Comparison of ENCODE assay signal across 9 cellular contexts in genomic region chr16:56643080-56643778, GRCh38. TPM values are rescaled to one million over a fixed set of nuclear protein-coding genes. Genes with fewer than 3 reads are reported as not detected.
DNase-seq lines count a peak whose midpoint lies in the region; ATAC-seq and TF ChIP-seq lines count a peak whose summit lies in the region.
"Had no signal": no experiment of that assay in that cellular context is flagged by ENCODE, and none has a peak within 500 bp of the region (broad histone marks: within the 10 kb centered on the region; RNA-seq: fewer than 3 reads in every experiment).

No MANE protein-coding gene starts in this region.

- BruUV-seq in A673 (replicated peaks; lab: Mats Ljungman, UMichigan), result no TSS peak

- peak overlapping the region; percentile 17 for H3K4me3 ChIP-seq in A673 (ENCODE audit: low read depth, low read length, poor library complexity, severe bottlenecking)
- peak overlapping the region; percentile 6 to 38 (median 32) for H3K4me3 ChIP-seq in sigmoid colon

- DNase-seq in A673 (ENCODE audit: low spot score), result peak; percentile 37
- peak; percentile 82 to 89 for DNase-seq in NOMO-1 (lab: John Stamatoyannopoulos, UW; ENCODE audit: unreplicated experiment in 2 of 2)
- peak; percentile 57 for DNase-seq in activated gamma-delta T cell treated with anti-CD3 and anti-CD28 coated beads, Interleukin-2, amount 50 U/mL, for 16 hours (ENCODE audit: low read depth)
- peak; percentile 87 for DNase-seq in left cardiac atrium
- peak; percentile 82 for DNase-seq in sigmoid colon
- no peak for DNase-seq in NCI-H2227 treated with DMSO at 0.1 percent for 48 hours (lab: John Stamatoyannopoulos, UW)
- no peak for DNase-seq in superior temporal gyrus (ENCODE audit: extremely low spot score)

- H3K27ac ChIP-seq in A673 (ENCODE audit: low read depth, low read length, poor library complexity, severe bottlenecking), result no peak overlapping the region
- H3K27ac ChIP-seq in sigmoid colon, result peak overlapping the region in 2 of 4 donors; percentile 39 to 52

- TF ChIP-seq POLR2A in sigmoid colon (IDR thresholded peaks at IDR 0.05), result no peak

- peaks cover 37% of the 10 kb centered on the region for H3K27me3 ChIP-seq in A673 (replicated peaks; ENCODE audit: insufficient read depth, low read depth, low read length, poor library complexity)
- H3K27me3 ChIP-seq in sigmoid colon, result peaks cover 8 to 90% (median 35%) of the 10 kb centered on the region in 3 donors

- TF ChIP-seq EP300 in sigmoid colon (IDR thresholded peaks at IDR 0.05), result peak in 2 of 4 donors; percentile 18 to 64

- intact Hi-C loops in A673 (cut with micrococcal nuclease; ENCODE audit: unreplicated experiment), result no loop called here
- intact Hi-C loops in left cardiac atrium (cut with DNase I), result no loop called here
- intact Hi-C loops in sigmoid colon (cut with DNase I), result loop anchor here (5.0 kb wide), 1 partner anchor 36 kb away; the partner anchor contains the start of gene MT2A

- WGBS in sigmoid colon, 2 donors, result 2 to 6% methylated on average over 42 of the region's 42 CpGs

- H3K4me1 ChIP-seq in A673 (ENCODE audit: insufficient read depth, low read length, poor library complexity, severe bottlenecking), result no peaks in the 10 kb centered on the region
- peaks cover 0 to 21% (median 20%) of the 10 kb centered on the region in 4 donors for H3K4me1 ChIP-seq in sigmoid colon

- H3K9me3 ChIP-seq in A673 (ENCODE audit: low read depth, low read length, poor library complexity, severe bottlenecking), result no peaks in the 10 kb centered on the region
- no peaks in the 10 kb centered on the region for H3K9me3 ChIP-seq in sigmoid colon

- peak; percentile 31; the same call in 1 of the 2 replicates for TF ChIP-seq CTCF in A673 (conservative IDR thresholded peaks at IDR 0.05; ENCODE audit: low read depth, low read length)
- TF ChIP-seq CTCF in sigmoid colon (IDR thresholded peaks at IDR 0.05), result peak in 3 of 4 experiments; percentile 25 to 34 (median 33)

- CTCF ChIA-PET in A673 (lab: Charles Lee), result interaction anchor here (0.7 kb wide), 1 partner anchor 37 kb away, joined by 3 read pairs; no protein-coding TSS in a partner anchor

- no peaks in the 10 kb centered on the region for H3K36me3 ChIP-seq in A673 (ENCODE audit: insufficient read depth, low read length, poor library complexity, severe bottlenecking)
- H3K36me3 ChIP-seq in sigmoid colon, result no peaks in the 10 kb centered on the region

- POLR2A ChIA-PET in A673 (lab: Charles Lee; ENCODE audit: low non-redundant PET), result no interaction called here

- ATAC-seq in GM21367 (IDR thresholded peaks at IDR 0.05; ENCODE audit: unreplicated experiment) (peak; percentile 75), left cardiac atrium (peak; percentile 93 to 97)

RNA-seq across cellular contexts. Expression of gene MT1A, which starts 4.8 kb away (rescaled TPM):
- total RNA-seq in A673 (2021) (not detected in 2 replicates), left cardiac atrium (100 to 1,000 TPM in 1 of 2 donors, 10 to 100 TPM in 1; 19.0 to 104 TPM), sigmoid colon (10 to 100 TPM in 2 of 4 donors, not detected in 2; 30.3 to 34.1 TPM)
- 10 to 100 TPM; 13.9 to 63.4 (median 29.4) TPM for polyA plus RNA-seq in sigmoid colon

RNA-seq across cellular contexts. Expression of gene MT1B, which starts 8.5 kb away (rescaled TPM):
- total RNA-seq in A673 (2021) (not detected in 2 replicates), left cardiac atrium (not detected), sigmoid colon (not detected)
- not detected for polyA plus RNA-seq in sigmoid colon
- total RNA-seq: pulmonary artery endothelial cell had no signal

RNA-seq across cellular contexts. Expression of gene MT1M, which starts 10.8 kb away (rescaled TPM):
- total RNA-seq in A673 (2021) (0.49 TPM in 1 of 2 replicates, not detected in the other), left cardiac atrium (10 to 100 TPM; 15.2 to 50.8 TPM), sigmoid colon (10 to 100 TPM in 2 of 4 donors, 1 to 10 TPM in 2; 3.9 to 40.7 (median 11.0) TPM)
- 100 to 1,000 TPM in 1 of 3 donors, 10 to 100 TPM in 2; 12.5 to 106 (median 43.7) TPM for polyA plus RNA-seq in sigmoid colon

RNA-seq across cellular contexts. Expression of gene MT1F, which starts 14.5 kb away (rescaled TPM):
- total RNA-seq in A673 (2021) (7.7 and 26.9 TPM in 2 replicates), left cardiac atrium (1 to 10 TPM; 6.7 to 7.9 TPM), sigmoid colon (1 to 10 TPM in 3 of 4 donors, under 1 TPM in 1; 0.71 to 3.1 (median 2.6) TPM)
- 100 to 1,000 TPM in 1 of 3 donors, 10 to 100 TPM in 1, 1 to 10 TPM in 1; 7.1 to 117 (median 48.1) TPM for polyA plus RNA-seq in sigmoid colon

RNA-seq across cellular contexts. Expression of gene MT1E, which starts 17.6 kb away (rescaled TPM):
- 21.6 and 50.6 TPM in 2 replicates for total RNA-seq in A673 (2021)
- 100 to 1,000 TPM in 1 of 2 donors, 10 to 100 TPM in 1; 84.7 to 114 TPM for total RNA-seq in left cardiac atrium
- 100 to 1,000 TPM in 2 of 4 donors, 10 to 100 TPM in 2; 96.9 to 295 (median 136) TPM for total RNA-seq in sigmoid colon
- polyA plus RNA-seq in sigmoid colon, result 100 to 1,000 TPM in 2 of 3 donors, 10 to 100 TPM in 1; 82.0 to 813 (median 358) TPM

Comparison
In these comparisons a context has a peak if more than half of its experiments do, and no peak if none do; other contexts are left out.
1. DNase-seq: peak in A673 (single experiment), NOMO-1 (2 of 2), activated gamma-delta T cell treated with anti-CD3 and anti-CD28 coated beads, Interleukin-2, amount 50 U/mL, for 16 hours (single experiment), left cardiac atrium (single experiment) and sigmoid colon (single experiment); none in NCI-H2227 treated with DMSO at 0.1 percent for 48 hours (single experiment) and superior temporal gyrus (single experiment).